8 cellular contexts compared by ENCODE assay signal in the genomic region with DNA sequence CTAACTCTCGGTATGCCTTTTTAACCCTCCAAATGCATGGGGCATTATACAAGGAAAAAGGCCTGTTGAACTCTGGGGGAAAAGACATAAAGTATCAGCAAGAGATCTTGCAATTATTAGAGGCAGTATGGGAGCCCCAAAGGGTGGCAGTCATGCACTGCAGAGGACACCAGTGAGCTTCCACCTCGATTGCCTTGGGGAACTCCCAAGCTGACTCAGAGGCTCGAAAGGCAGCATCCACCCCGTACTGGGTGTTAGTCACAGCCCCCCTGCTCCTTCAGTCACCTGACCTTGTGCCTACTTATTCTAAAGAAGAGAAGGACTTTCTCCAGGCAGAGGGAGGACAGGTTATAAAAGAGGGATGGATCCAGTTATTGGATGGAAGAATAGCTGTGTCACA.
DNase-seq lines count a peak whose midpoint lies in the region; ATAC-seq and TF ChIP-seq lines count a peak whose summit lies in the region.

No MANE protein-coding gene starts in this region.

- H3K4ac ChIP-seq in mesenchymal stem cell (ENCODE audit: low read depth in 1 of 2, low read length in 2 of 2), result no peak overlapping the region

- H2AFZ ChIP-seq in mesenchymal stem cell (ENCODE audit: low read depth, low read length), result no peak overlapping the region

- H3K9me3 ChIP-seq in mesenchymal stem cell (ENCODE audit: control insufficient read depth, low read length), result no peaks in the 10 kb centered on the region
- no peaks in the 10 kb centered on the region for H3K9me3 ChIP-seq in prostate gland

- peak; percentile 93 for ATAC-seq in activated T-helper 17 cell treated with anti-CD3 and anti-CD28 coated beads, Interleukin-2, amount 50 U/mL, for 72 hours (replicated peaks)
- no peak for ATAC-seq in naive thymus-derived CD8-positive, alpha-beta T cell
- ATAC-seq in HG03342 (IDR thresholded peaks at IDR 0.05; ENCODE audit: unreplicated experiment), result no peak
- ATAC-seq in T-cell (replicated peaks in 1 of 4), result no peak

- 25% methylated on average over 4 of the region's 4 CpGs for WGBS in mesenchymal stem cell
- WGBS in prostate gland, result 81% methylated on average over 4 of the region's 4 CpGs

- H3K4me1 ChIP-seq in mesenchymal stem cell (ENCODE audit: control insufficient read depth, insufficient read depth, low read depth, low read length) (peaks cover 7% of the 10 kb centered on the region), prostate gland (replicated peaks) (no peaks in the 10 kb centered on the region)

- no peak overlapping the region for H2BK120ac ChIP-seq in mesenchymal stem cell (ENCODE audit: low read depth, low read length)

- H3K9ac ChIP-seq in mesenchymal stem cell (ENCODE audit: low read length), result no peak overlapping the region

- no peak overlapping the region for H2BK12ac ChIP-seq in mesenchymal stem cell (ENCODE audit: low read length in 2 of 2)

- H3K4me1 Mint-ChIP-seq in activated T-helper 17 cell treated with anti-CD3 and anti-CD28 coated beads, Interleukin-2, amount 50 U/mL, for 72 hours, result no peaks in the 10 kb centered on the region
- H3K4me1 Mint-ChIP-seq in naive thymus-derived CD8-positive, alpha-beta T cell, result no peaks in the 10 kb centered on the region
- H3K4me1 Mint-ChIP-seq in T-cell, result no peaks in the 10 kb centered on the region

- H3K36me3 Mint-ChIP-seq in activated T-helper 17 cell treated with anti-CD3 and anti-CD28 coated beads, Interleukin-2, amount 50 U/mL, for 72 hours (ENCODE audit: low read depth), result no peaks in the 10 kb centered on the region
- H3K36me3 Mint-ChIP-seq in naive thymus-derived CD8-positive, alpha-beta T cell, result no peaks in the 10 kb centered on the region
- H3K36me3 Mint-ChIP-seq in T-cell, result no peaks in the 10 kb centered on the region

- no peak overlapping the region for H2BK5ac ChIP-seq in mesenchymal stem cell (ENCODE audit: low read depth, low read length, poor library complexity, severe bottlenecking)

- no peaks in the 10 kb centered on the region for H3K27me3 Mint-ChIP-seq in activated T-helper 17 cell treated with anti-CD3 and anti-CD28 coated beads, Interleukin-2, amount 50 U/mL, for 72 hours
- H3K27me3 Mint-ChIP-seq in naive thymus-derived CD8-positive, alpha-beta T cell, result peaks cover 0 to 2% (median 0%) of the 10 kb centered on the region in 5 donors
- no peaks in the 10 kb centered on the region for H3K27me3 Mint-ChIP-seq in T-cell

- no peak overlapping the region for H2AK5ac ChIP-seq in mesenchymal stem cell (ENCODE audit: low read length, severe bottlenecking)

- no peak overlapping the region for H3K4me3 Mint-ChIP-seq in activated T-helper 17 cell treated with anti-CD3 and anti-CD28 coated beads, Interleukin-2, amount 50 U/mL, for 72 hours
- H3K4me3 Mint-ChIP-seq in naive thymus-derived CD8-positive, alpha-beta T cell, result no peak overlapping the region
- no peak overlapping the region for H3K4me3 Mint-ChIP-seq in T-cell

- H3K4me2 ChIP-seq in mesenchymal stem cell (ENCODE audit: low read length, poor library complexity, severe bottlenecking), result no peak overlapping the region

- no peak overlapping the region for H3K18ac ChIP-seq in mesenchymal stem cell (ENCODE audit: low read depth in 1 of 2, low read length in 2 of 2)

- intact Hi-C loops in prostate gland (cut with DNase I), result no loop called here

- CTCF ChIA-PET in T-cell (lab: Charles Lee), result no interaction called here

- no peak for TF ChIP-seq POLR2A in prostate gland (IDR thresholded peaks at IDR 0.05)

- H3K27me3 ChIP-seq in mesenchymal stem cell (ENCODE audit: control insufficient read depth in 1 of 2, insufficient read depth in 1 of 2, low read length in 2 of 2) (no peaks in the 10 kb centered on the region), prostate gland (replicated peaks; ENCODE audit: insufficient read depth) (no peaks in the 10 kb centered on the region)

- H3K23ac ChIP-seq in mesenchymal stem cell (ENCODE audit: low read length in 2 of 2), result no peak overlapping the region

- H3K27ac ChIP-seq in mesenchymal stem cell (ENCODE audit: low read length, poor library complexity, severe bottlenecking) (no peak overlapping the region), prostate gland (no peak overlapping the region)

- no peak overlapping the region for H3K14ac ChIP-seq in mesenchymal stem cell (ENCODE audit: low read length in 2 of 2)

- TF ChIP-seq CTCF in prostate gland (IDR thresholded peaks at IDR 0.05), result no peak

- H3K79me1 ChIP-seq in mesenchymal stem cell (replicated peaks; ENCODE audit: low read length, poor library complexity, severe bottlenecking), result no peaks in the 10 kb centered on the region

- H2BK15ac ChIP-seq in mesenchymal stem cell (ENCODE audit: low read depth, poor library complexity, severe bottlenecking), result no peak overlapping the region

- H3K27ac Mint-ChIP-seq in activated T-helper 17 cell treated with anti-CD3 and anti-CD28 coated beads, Interleukin-2, amount 50 U/mL, for 72 hours, result no peak overlapping the region
- no peak overlapping the region for H3K27ac Mint-ChIP-seq in naive thymus-derived CD8-positive, alpha-beta T cell
- H3K27ac Mint-ChIP-seq in T-cell, result no peak overlapping the region

- peaks cover 3% of the 10 kb centered on the region for H3K9me3 Mint-ChIP-seq in activated T-helper 17 cell treated with anti-CD3 and anti-CD28 coated beads, Interleukin-2, amount 50 U/mL, for 72 hours
- H3K9me3 Mint-ChIP-seq in naive thymus-derived CD8-positive, alpha-beta T cell, result peaks cover 0 to 22% (median 0%) of the 10 kb centered on the region in 9 donors
- H3K9me3 Mint-ChIP-seq in T-cell, result peaks cover 2 to 12% (median 11%) of the 10 kb centered on the region in 3 donors

- H3K36me3 ChIP-seq in mesenchymal stem cell (ENCODE audit: control insufficient read depth in 1 of 2, insufficient read depth in 2 of 2, low read depth in 1 of 2, low read length in 2 of 2) (no peaks in the 10 kb centered on the region), prostate gland (no peaks in the 10 kb centered on the region)

- DNase-seq in EH (ENCODE audit: low read depth), result peak; percentile 96
- DNase-seq in HS-27A (ENCODE audit: low read depth), result peak; percentile 15
- DNase-seq in mesenchymal stem cell, result peak; percentile 83
- no peak for DNase-seq in naive thymus-derived CD8-positive, alpha-beta T cell
- no peak for DNase-seq in T-cell
- no peak for DNase-seq in prostate gland (ENCODE audit: low spot score)

- H4K8ac ChIP-seq in mesenchymal stem cell (ENCODE audit: low read length), result no peak overlapping the region

- no peak overlapping the region for H3K4me3 ChIP-seq in mesenchymal stem cell (ENCODE audit: insufficient read depth in 1 of 2, low read depth in 1 of 2, low read length in 2 of 2)
- H3K4me3 ChIP-seq in prostate gland, result no peak overlapping the region

- POLR2A ChIA-PET in naive thymus-derived CD8-positive, alpha-beta T cell (lab: Charles Lee), result no interaction called here
- POLR2A ChIA-PET in T-cell (lab: Charles Lee), result no interaction called here

- no peak overlapping the region for H4K91ac ChIP-seq in mesenchymal stem cell (ENCODE audit: low read length)

Comparison
In these comparisons a context has a peak if more than half of its experiments do, and no peak if none do; other contexts are left out.
1. DNase-seq: peak in EH (single experiment), HS-27A (single experiment) and mesenchymal stem cell (single experiment); none in naive thymus-derived CD8-positive, alpha-beta T cell (0 of 10), T-cell (0 of 34) and prostate gland (single experiment).